20 cellular contexts compared by ENCODE assay signal in genomic region chr16:54568897-54569807, GRCh38.
A peak's percentile ranks its signal among the peaks of the same experiment; 100 is the strongest.
DNase-seq lines count a peak whose midpoint lies in the region; ATAC-seq and TF ChIP-seq lines count a peak whose summit lies in the region.
"Had no signal": no experiment of that assay in that cellular context is flagged by ENCODE, and none has a peak within 500 bp of the region (broad histone marks: within the 10 kb centered on the region; RNA-seq: fewer than 3 reads in every experiment).

No MANE protein-coding gene starts in this region.

- H3K4me1 ChIP-seq in osteoblast (ENCODE audit: insufficient read depth, low read length) (no peaks in the 10 kb centered on the region), aorta (ENCODE audit: control insufficient read depth in 1 of 2, insufficient read depth in 2 of 2, low read length in 2 of 2) (no peaks in the 10 kb centered on the region)

- POLR2A ChIA-PET in activated CD4-positive, alpha-beta T cell treated with anti-CD3 and anti-CD28 coated beads, Interleukin-2, amount 10 ng/mL, durations not matched to agents 7 days and 5 days (lab: Charles Lee) = no interaction called here

- H3K36me3 ChIP-seq in osteoblast (ENCODE audit: insufficient read depth, low read length) (no peaks in the 10 kb centered on the region), aorta (ENCODE audit: control insufficient read depth in 1 of 2, insufficient read depth in 2 of 2, low read length in 1 of 2) (no peaks in the 10 kb centered on the region)

- no peaks in the 10 kb centered on the region for H3K4me1 Mint-ChIP-seq in activated CD4-positive, alpha-beta T cell treated with anti-CD3 and anti-CD28 coated beads, Interleukin-2, amount 10 ng/mL, durations not matched to agents 7 days and 5 days
- H3K4me1 Mint-ChIP-seq in Calu3 (ENCODE audit: low read depth, unreplicated experiment) = no peaks in the 10 kb centered on the region
- H3K4me1 Mint-ChIP-seq: CD14-positive monocyte, GM23338 had no signal

- peak overlapping the region; percentile 50 for H3K27ac Mint-ChIP-seq in activated CD4-positive, alpha-beta T cell treated with anti-CD3 and anti-CD28 coated beads, Interleukin-2, amount 10 ng/mL, durations not matched to agents 7 days and 5 days
- no peak overlapping the region for H3K27ac Mint-ChIP-seq in Calu3 (ENCODE audit: unreplicated experiment)
- H3K27ac Mint-ChIP-seq: GM23338, HFFc6 had no signal

- no peaks in the 10 kb centered on the region for H3K9me3 Mint-ChIP-seq in activated CD4-positive, alpha-beta T cell treated with anti-CD3 and anti-CD28 coated beads, Interleukin-2, amount 10 ng/mL, durations not matched to agents 7 days and 5 days
- peaks cover 5% of the 10 kb centered on the region for H3K9me3 Mint-ChIP-seq in Calu3 (ENCODE audit: low read depth, unreplicated experiment)
- H3K9me3 Mint-ChIP-seq: GM23338, HFFc6 had no signal

- H4K20me1 ChIP-seq in osteoblast (ENCODE audit: insufficient read depth, low read length) = no peaks in the 10 kb centered on the region

- no peak for ATAC-seq in aorta (ENCODE audit: low FRiP score)
- ATAC-seq: GM23338 had no signal

- DNase-seq in activated CD4-positive, alpha-beta T cell treated with anti-CD3 and anti-CD28 coated beads, Interleukin-2, amount 10 ng/mL, durations not matched to agents 7 days and 5 days = no peak
- DNase-seq in activated CD4-positive, alpha-beta T cell treated with anti-CD3 and anti-CD28 coated beads for 4 hours = no peak
- DNase-seq in NCI-H1105 treated with DMSO at 0.1 percent for 48 hours (lab: John Stamatoyannopoulos, UW) (peak; percentile 82), left kidney (ENCODE audit: low read depth, low spot score) (peak; percentile 78), osteoblast (ENCODE audit: insufficient read length, low spot score, missing footprints) (no peak), Calu3 (no peak), COR-L47 (lab: John Stamatoyannopoulos, UW) (no peak), aorta (no peak)
- DNase-seq: DND-41; GF-D8; HFFc6; KG1; NCI-H1436; NCI-H2081; NCI-H524 treated with DMSO at 0.1 percent for 48 hours; NK-92 treated with Interleukin-12 subunit alpha and Interleukin-12 subunit beta, amount 100 ng/mL, for 24 hours; OCI-M1 had no signal

- H3K27me3 ChIP-seq in osteoblast (ENCODE audit: insufficient read depth, low read length) (no peaks in the 10 kb centered on the region), aorta (ENCODE audit: control insufficient read depth in 1 of 2, insufficient read depth in 2 of 2, low read length in 1 of 2) (no peaks in the 10 kb centered on the region)

- CTCF ChIA-PET in activated CD4-positive, alpha-beta T cell treated with anti-CD3 and anti-CD28 coated beads, Interleukin-2, amount 10 ng/mL, durations not matched to agents 7 days and 5 days (lab: Charles Lee) = no interaction called here
- CTCF ChIA-PET in Calu3 (lab: Charles Lee) = no interaction called here

- no peaks in the 10 kb centered on the region for H3K79me2 ChIP-seq in osteoblast (ENCODE audit: insufficient read depth, low read length)

- intact Hi-C loops in Calu3 (cut with micrococcal nuclease; ENCODE audit: unreplicated experiment) = no loop called here
- intact Hi-C loops in aorta (cut with DNase I) = loop anchor here in 1 of 2 donors (10.0 kb wide), 1 partner anchor 56 kb away; no protein-coding TSS in a partner anchor

- no peak overlapping the region for H3K4me3 Mint-ChIP-seq in activated CD4-positive, alpha-beta T cell treated with anti-CD3 and anti-CD28 coated beads, Interleukin-2, amount 10 ng/mL, durations not matched to agents 7 days and 5 days
- no peak overlapping the region for H3K4me3 Mint-ChIP-seq in Calu3 (ENCODE audit: low read depth, unreplicated experiment)
- H3K4me3 Mint-ChIP-seq: CD14-positive monocyte, GM23338, HFFc6 had no signal

- peak overlapping the region; percentile 40 for H2AFZ ChIP-seq in osteoblast (ENCODE audit: low read length)
- H2AFZ ChIP-seq: GM23338 had no signal

- peaks cover 1% of the 10 kb centered on the region for H3K27me3 Mint-ChIP-seq in activated CD4-positive, alpha-beta T cell treated with anti-CD3 and anti-CD28 coated beads, Interleukin-2, amount 10 ng/mL, durations not matched to agents 7 days and 5 days
- H3K27me3 Mint-ChIP-seq in Calu3 (ENCODE audit: unreplicated experiment) = peaks cover 22% of the 10 kb centered on the region

- H3K27ac ChIP-seq in osteoblast (ENCODE audit: low read depth, low read length) (no peak overlapping the region), aorta (ENCODE audit: low read depth in 1 of 2, low read length in 2 of 2) (no peak overlapping the region)
- H3K27ac ChIP-seq: RWPE1 had no signal

- H3K4me2 ChIP-seq in osteoblast (ENCODE audit: insufficient read depth, low read length) = peak overlapping the region; percentile 44
- H3K4me2 ChIP-seq: GM23338 had no signal

- TF ChIP-seq CTCF in osteoblast (IDR thresholded peaks at IDR 0.05; ENCODE audit: extremely low read depth, low read depth, low read length) (no peak), Calu3 (IDR thresholded peaks at IDR 0.05; ENCODE audit: unreplicated experiment) (no peak)

- H3K36me3 Mint-ChIP-seq in activated CD4-positive, alpha-beta T cell treated with anti-CD3 and anti-CD28 coated beads, Interleukin-2, amount 10 ng/mL, durations not matched to agents 7 days and 5 days (ENCODE audit: low read depth) = no peaks in the 10 kb centered on the region
- H3K36me3 Mint-ChIP-seq in Calu3 (ENCODE audit: insufficient read depth, unreplicated experiment) = no peaks in the 10 kb centered on the region
- H3K36me3 Mint-ChIP-seq: CD14-positive monocyte had no signal

- H3K4me3 ChIP-seq in osteoblast (ENCODE audit: insufficient read depth, low read length) (no peak overlapping the region), aorta (ENCODE audit: low read length in 2 of 2) (no peak overlapping the region)
- H3K4me3 ChIP-seq: GM23338 had no signal

- no TSS peak for BruUV-seq in Calu3 (replicated peaks; lab: Mats Ljungman, UMichigan)

- no peaks in the 10 kb centered on the region for H3K9me3 ChIP-seq in osteoblast (ENCODE audit: low read depth, low read length)
- peaks cover 3% of the 10 kb centered on the region for H3K9me3 ChIP-seq in aorta (ENCODE audit: control insufficient read depth, low read length)

- WGBS in aorta, 2 donors = 49 to 54% methylated on average over 9 of the region's 9 CpGs

Comparison
In these comparisons a context has a peak if more than half of its experiments do, and no peak if none do; other contexts are left out.
1. DNase-seq: peak in NCI-H1105 treated with DMSO at 0.1 percent for 48 hours (single experiment) and left kidney (single experiment); none in activated CD4-positive, alpha-beta T cell treated with anti-CD3 and anti-CD28 coated beads, Interleukin-2, amount 10 ng/mL, durations not matched to agents 7 days and 5 days (single experiment), activated CD4-positive, alpha-beta T cell treated with anti-CD3 and anti-CD28 coated beads for 4 hours (0 of 2), osteoblast (single experiment), Calu3 (single experiment), COR-L47 (single experiment) and aorta (0 of 2).